ENCODE assay signal across 24 cellular contexts in the genomic region with DNA sequence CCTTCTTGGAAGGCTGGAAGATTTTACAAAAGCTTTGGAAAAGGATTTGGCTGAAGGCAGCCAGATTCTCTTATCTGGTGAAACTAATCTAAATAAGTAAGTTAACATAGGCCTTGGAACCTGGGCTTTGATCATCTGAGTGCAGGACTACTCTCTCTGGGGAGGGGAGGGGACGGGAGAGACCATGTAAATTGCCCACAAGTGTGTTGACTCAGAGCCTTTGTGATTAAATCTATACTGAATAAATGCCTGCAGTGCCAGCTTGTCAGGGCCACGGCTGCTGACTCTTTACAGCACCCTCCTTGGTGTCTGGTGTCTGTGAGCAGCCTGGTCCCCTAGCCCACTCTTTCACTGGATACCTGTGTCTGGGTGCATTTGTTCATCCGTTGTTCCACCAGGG.
A peak's percentile ranks its signal among the peaks of the same experiment; 100 is the strongest.
DNase-seq lines count a peak whose midpoint lies in the region; ATAC-seq and TF ChIP-seq lines count a peak whose summit lies in the region.
"Had no signal": no experiment of that assay in that cellular context is flagged by ENCODE, and none has a peak within 500 bp of the region (broad histone marks: within the 10 kb centered on the region; RNA-seq: fewer than 3 reads in every experiment).

No MANE protein-coding gene starts in this region.

- no peaks in the 10 kb centered on the region for H3K79me1 ChIP-seq in mesendoderm (ENCODE audit: low read length)

- H2BK5ac ChIP-seq in mesendoderm (ENCODE audit: low read length), result no peak overlapping the region

- H3K9me3 Mint-ChIP-seq in WTC11, result peaks cover 12% of the 10 kb centered on the region
- H3K9me3 Mint-ChIP-seq: CD8-positive, alpha-beta T cell had no signal

- H3K56ac ChIP-seq in mesendoderm (ENCODE audit: low read length), result no peak overlapping the region

- peak; percentile 30; the same call in 1 of the 2 replicates for ATAC-seq in WTC11
- ATAC-seq in heart left ventricle, result no peak
- no peak for ATAC-seq in HG02885 (IDR thresholded peaks at IDR 0.05; ENCODE audit: poor library complexity, unreplicated experiment)
- ATAC-seq: A549; CD8-positive, alpha-beta T cell; HepG2; Panc1 had no signal

- intact Hi-C loops in heart left ventricle (cut with DNase I), result loop anchor here in 1 of 10 donors (5.0 kb wide), 1 partner anchor 187 kb away; no protein-coding TSS in a partner anchor

- H4K5ac ChIP-seq in mesendoderm (ENCODE audit: low read length), result no peak overlapping the region

- H3K23ac ChIP-seq in mesendoderm (ENCODE audit: low read length), result no peak overlapping the region

- no peaks in the 10 kb centered on the region for H3K27me3 ChIP-seq in BLaER1 treated with 17β-estradiol and CSF1 and Interleukin-3, amounts not matched to agents 10 nM and 100 nM
- no peaks in the 10 kb centered on the region for H3K27me3 ChIP-seq in mesendoderm (ENCODE audit: insufficient read depth, low read length, poor library complexity)
- no peaks in the 10 kb centered on the region for H3K27me3 ChIP-seq in heart left ventricle
- H3K27me3 ChIP-seq in osteoblast (ENCODE audit: insufficient read depth, low read length), result no peaks in the 10 kb centered on the region

- no peaks in the 10 kb centered on the region; the same call in 1 of the 2 replicates for H3K27me3 Mint-ChIP-seq in WTC11 (ENCODE audit: low read depth)

- H3K18ac ChIP-seq in mesendoderm (ENCODE audit: low read length), result no peak overlapping the region

- peaks cover 19 to 59% (median 39%) of the 10 kb centered on the region in 10 experiments for H3K4me1 ChIP-seq in BLaER1 treated with 17β-estradiol and CSF1 and Interleukin-3, amounts not matched to agents 10 nM and 100 nM
- H3K4me1 ChIP-seq in mesendoderm (ENCODE audit: control insufficient read depth, low read depth, low read length), result no peaks in the 10 kb centered on the region
- peaks cover 0 to 14% (median 0%) of the 10 kb centered on the region in 12 donors for H3K4me1 ChIP-seq in heart left ventricle
- H3K4me1 ChIP-seq in osteoblast (ENCODE audit: insufficient read depth, low read length), result peaks cover 23% of the 10 kb centered on the region
- H3K4me1 ChIP-seq: Caco-2 had no signal

- no peak overlapping the region for H3K27ac Mint-ChIP-seq in WTC11
- H3K27ac Mint-ChIP-seq: CD8-positive, alpha-beta T cell had no signal

- no peaks in the 10 kb centered on the region for H4K20me1 ChIP-seq in BLaER1 treated with 17β-estradiol and CSF1 and Interleukin-3, amounts not matched to agents 10 nM and 100 nM
- H4K20me1 ChIP-seq in osteoblast (ENCODE audit: insufficient read depth, low read length), result peaks cover 19% of the 10 kb centered on the region

- H3K36me3 Mint-ChIP-seq in WTC11, result no peaks in the 10 kb centered on the region
- H3K36me3 Mint-ChIP-seq: CD8-positive, alpha-beta T cell had no signal

- no peak overlapping the region for H3K9ac ChIP-seq in BLaER1 treated with 17β-estradiol and CSF1 and Interleukin-3, amounts not matched to agents 10 nM and 100 nM
- no peak overlapping the region for H3K9ac ChIP-seq in mesendoderm (ENCODE audit: low read length)

- H2BK120ac ChIP-seq in mesendoderm (ENCODE audit: low read depth, low read length), result no peak overlapping the region

- POLR2A ChIA-PET in WTC11 (lab: Charles Lee), result no interaction called here

- H3K36me3 ChIP-seq in BLaER1 treated with 17β-estradiol and CSF1 and Interleukin-3, amounts not matched to agents 10 nM and 100 nM, result no peaks in the 10 kb centered on the region
- H3K36me3 ChIP-seq in mesendoderm (ENCODE audit: control insufficient read depth, insufficient read depth, low read length) (no peaks in the 10 kb centered on the region), heart left ventricle (no peaks in the 10 kb centered on the region), osteoblast (ENCODE audit: insufficient read depth, low read length) (peaks cover 24% of the 10 kb centered on the region)

- H2AFZ ChIP-seq in osteoblast (ENCODE audit: low read length), result no peak overlapping the region

- H3K4ac ChIP-seq in mesendoderm (ENCODE audit: low read depth, low read length), result no peak overlapping the region

- H3K9me3 ChIP-seq in BLaER1 treated with 17β-estradiol and CSF1 and Interleukin-3, amounts not matched to agents 10 nM and 100 nM (replicated peaks in 1 of 11), result peaks cover 0 to 47% (median 24%) of the 10 kb centered on the region in 11 experiments; a peak in 15 of 22 replicates
- H3K9me3 ChIP-seq in heart left ventricle (no peaks in the 10 kb centered on the region), osteoblast (ENCODE audit: low read depth, low read length) (no peaks in the 10 kb centered on the region)
- H3K9me3 ChIP-seq: A549, Caco-2 had no signal

- no peak overlapping the region for H2AK5ac ChIP-seq in mesendoderm (ENCODE audit: low read length)

- no peak overlapping the region for H3K4me2 ChIP-seq in BLaER1 treated with 17β-estradiol and CSF1 and Interleukin-3, amounts not matched to agents 10 nM and 100 nM
- H3K4me2 ChIP-seq in mesendoderm (ENCODE audit: low read length) (no peak overlapping the region), osteoblast (ENCODE audit: insufficient read depth, low read length) (no peak overlapping the region)
- H3K4me2 ChIP-seq: A549 had no signal

- TF ChIP-seq CTCF in WTC11 (IDR thresholded peaks at IDR 0.05) (no peak), heart left ventricle (IDR thresholded peaks at IDR 0.05) (no peak), osteoblast (IDR thresholded peaks at IDR 0.05; ENCODE audit: extremely low read depth, low read depth, low read length) (no peak)

- WGBS in mesendoderm (ENCODE audit: extremely low coverage, insufficient coverage, low lambda C conversion rate), result no CpG with 5 or more reads among the region's 3 CpGs
- 52 to 81% (median 63%) methylated on average over 3 of the region's 3 CpGs for WGBS in heart left ventricle, 4 donors

- H3K4me3 Mint-ChIP-seq in WTC11, result no peak overlapping the region
- H3K4me3 Mint-ChIP-seq: CD8-positive, alpha-beta T cell had no signal

- H3K27ac ChIP-seq in BLaER1 treated with 17β-estradiol and CSF1 and Interleukin-3, amounts not matched to agents 10 nM and 100 nM, result peak overlapping the region in 8 of 11 experiments; percentile 31 to 95 (median 40); a peak in 12 of 22 replicates
- H3K27ac ChIP-seq in mesendoderm (ENCODE audit: low read depth, low read length) (no peak overlapping the region), heart left ventricle (no peak overlapping the region), osteoblast (ENCODE audit: low read depth, low read length) (no peak overlapping the region)
- H3K27ac ChIP-seq: A549, C4-2B had no signal

- H3K4me3 ChIP-seq in BLaER1 treated with 17β-estradiol and CSF1 and Interleukin-3, amounts not matched to agents 10 nM and 100 nM, result no peak overlapping the region
- H3K4me3 ChIP-seq in mesendoderm (ENCODE audit: low read length) (no peak overlapping the region), heart left ventricle (no peak overlapping the region), osteoblast (ENCODE audit: insufficient read depth, low read length) (no peak overlapping the region)
- H3K4me3 ChIP-seq: A549 had no signal

- peak; percentile 7 for DNase-seq in M059J (ENCODE audit: low read depth)
- no peak for DNase-seq in WTC11 (ENCODE audit: low spot score)
- DNase-seq in mesendoderm, result peak; percentile 15
- DNase-seq in heart left ventricle, result no peak
- no peak for DNase-seq in osteoblast (ENCODE audit: insufficient read length, low spot score, missing footprints)
- DNase-seq: AML-193; Caco-2; CD8-positive, alpha-beta T cell; H7; Karpas-422; MV-4-11; NCI-H1105; NCI-H1436 treated with DMSO at 0.1 percent for 48 hours; NCI-H187 treated with DMSO at 0.1 percent for 48 hours; NCI-H2171 treated with DMSO at 0.1 percent for 48 hours; NCI-H446; NCI-H524 treated with DMSO at 0.1 percent for 48 hours; T-helper 1 cell had no signal

- TF ChIP-seq POLR2A in heart left ventricle (IDR thresholded peaks at IDR 0.05), result no peak

- no peak overlapping the region for H4K8ac ChIP-seq in mesendoderm (ENCODE audit: low read depth, low read length)

- H3K4me1 Mint-ChIP-seq in WTC11, result peaks cover 17% of the 10 kb centered on the region

- no peak overlapping the region for H2BK15ac ChIP-seq in mesendoderm (replicated peaks; ENCODE audit: low read depth)

- H3K79me2 ChIP-seq in mesendoderm (ENCODE audit: control insufficient read depth, insufficient read depth, low read length), result no peaks in the 10 kb centered on the region
- peaks cover 2% of the 10 kb centered on the region for H3K79me2 ChIP-seq in osteoblast (ENCODE audit: insufficient read depth, low read length)

- CTCF ChIA-PET in WTC11 (lab: Charles Lee), result no interaction called here

TF ChIP-seq in WTC11, 78 proteins besides CTCF, POLR2A, EP300 and RAD21 (continues in another document):
- TF ChIP-seq, protein P1, sequence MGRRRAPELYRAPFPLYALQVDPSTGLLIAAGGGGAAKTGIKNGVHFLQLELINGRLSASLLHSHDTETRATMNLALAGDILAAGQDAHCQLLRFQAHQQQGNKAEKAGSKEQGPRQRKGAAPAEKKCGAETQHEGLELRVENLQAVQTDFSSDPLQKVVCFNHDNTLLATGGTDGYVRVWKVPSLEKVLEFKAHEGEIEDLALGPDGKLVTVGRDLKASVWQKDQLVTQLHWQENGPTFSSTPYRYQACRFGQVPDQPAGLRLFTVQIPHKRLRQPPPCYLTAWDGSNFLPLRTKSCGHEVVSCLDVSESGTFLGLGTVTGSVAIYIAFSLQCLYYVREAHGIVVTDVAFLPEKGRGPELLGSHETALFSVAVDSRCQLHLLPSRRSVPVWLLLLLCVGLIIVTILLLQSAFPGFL (CRISPR knock-in tag; IDR thresholded peaks at IDR 0.05; ENCODE audit: borderline replicate concordance), result no peak
- no peak for TF ChIP-seq OVOL2 (CRISPR knock-in tag; IDR thresholded peaks at IDR 0.05; ENCODE audit: borderline replicate concordance)
- TF ChIP-seq, protein P2, sequence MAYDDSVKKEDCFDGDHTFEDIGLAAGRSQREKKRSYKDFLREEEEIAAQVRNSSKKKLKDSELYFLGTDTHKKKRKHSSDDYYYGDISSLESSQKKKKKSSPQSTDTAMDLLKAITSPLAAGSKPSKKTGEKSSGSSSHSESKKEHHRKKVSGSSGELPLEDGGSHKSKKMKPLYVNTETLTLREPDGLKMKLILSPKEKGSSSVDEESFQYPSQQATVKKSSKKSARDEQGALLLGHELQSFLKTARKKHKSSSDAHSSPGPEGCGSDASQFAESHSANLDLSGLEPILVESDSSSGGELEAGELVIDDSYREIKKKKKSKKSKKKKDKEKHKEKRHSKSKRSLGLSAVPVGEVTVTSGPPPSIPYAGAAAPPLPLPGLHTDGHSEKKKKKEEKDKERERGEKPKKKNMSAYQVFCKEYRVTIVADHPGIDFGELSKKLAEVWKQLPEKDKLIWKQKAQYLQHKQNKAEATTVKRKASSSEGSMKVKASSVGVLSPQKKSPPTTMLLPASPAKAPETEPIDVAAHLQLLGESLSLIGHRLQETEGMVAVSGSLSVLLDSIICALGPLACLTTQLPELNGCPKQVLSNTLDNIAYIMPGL (CRISPR knock-in tag; IDR thresholded peaks at IDR 0.05), result no peak

Comparison
In these comparisons a context has a peak if more than half of its experiments do, and no peak if none do; other contexts are left out.
1. H3K27ac ChIP-seq: peak in BLaER1 treated with 17β-estradiol and CSF1 and Interleukin-3, amounts not matched to agents 10 nM and 100 nM (8 of 11); none in mesendoderm (single experiment), heart left ventricle (0 of 12) and osteoblast (single experiment).
2. DNase-seq: peak in M059J (single experiment) and mesendoderm (single experiment); none in WTC11 (single experiment), heart left ventricle (0 of 5) and osteoblast (single experiment).